ENCODE assay signal across 1 cellular context in the genomic region with DNA sequence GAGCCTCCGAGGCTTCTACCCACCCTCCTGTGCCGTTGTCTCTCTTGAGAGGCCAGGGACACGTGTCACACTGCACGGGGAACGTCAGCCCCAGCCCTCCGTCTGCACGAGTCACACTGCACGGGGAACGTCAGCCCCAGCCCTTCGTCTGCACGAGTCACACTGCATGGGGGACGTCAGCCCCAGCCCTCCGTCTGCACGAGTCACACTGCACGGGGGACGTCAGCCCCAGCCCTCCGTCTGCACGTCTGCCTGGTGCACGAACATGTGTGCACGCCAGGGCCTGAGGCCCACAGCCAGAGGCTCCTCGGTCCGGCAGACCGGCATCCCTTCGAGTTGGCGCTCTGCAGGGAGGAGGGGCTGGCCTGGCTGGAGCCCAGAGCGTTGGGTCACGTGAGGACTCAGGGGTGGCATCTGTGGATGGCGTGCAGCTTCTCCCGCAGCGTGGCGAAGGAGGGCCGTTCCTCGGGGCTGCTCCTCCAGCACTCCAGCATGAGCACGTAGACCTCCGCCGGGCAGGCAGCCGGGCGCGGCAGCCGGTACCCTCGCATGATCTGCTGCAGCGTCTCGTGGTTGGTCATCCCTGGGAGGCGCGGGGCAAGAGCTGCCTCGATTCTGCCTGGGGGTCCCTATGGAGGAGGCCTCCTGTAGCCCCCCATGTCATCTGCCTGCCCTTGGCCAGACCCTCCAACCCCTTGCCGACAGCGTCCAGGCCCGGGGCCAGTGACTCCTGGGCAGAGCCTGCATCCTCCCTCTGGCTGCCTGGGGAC.
TF ChIP-seq lines count a peak whose summit lies in the region.

No MANE protein-coding gene starts in this region.

TF ChIP-seq in HepG2, 621 proteins besides CTCF, POLR2A, EP300 and RAD21 (continued from another document and continues in another):
- no peak for TF ChIP-seq ZFP37 (CRISPR knock-in tag; IDR thresholded peaks at IDR 0.05; ENCODE audit: borderline replicate concordance)
- TF ChIP-seq ZNF724P (CRISPR knock-in tag; IDR thresholded peaks at IDR 0.05; ENCODE audit: borderline replicate concordance): no peak
- TF ChIP-seq ZC3H13 (CRISPR knock-in tag; IDR thresholded peaks at IDR 0.05): no peak
- no peak for TF ChIP-seq ZNF34 (CRISPR knock-in tag; IDR thresholded peaks at IDR 0.05; ENCODE audit: borderline replicate concordance)
- TF ChIP-seq RARA (CRISPR knock-in tag; IDR thresholded peaks at IDR 0.05): no peak
- TF ChIP-seq SAP130 (CRISPR knock-in tag; IDR thresholded peaks at IDR 0.05; ENCODE audit: low read depth): no peak; the same call in 1 of the 2 replicates
- TF ChIP-seq DPF2 (CRISPR knock-in tag; IDR thresholded peaks at IDR 0.05; ENCODE audit: borderline replicate concordance, low read depth): 0 out of 2 replicates have a peak, but pooled peaks have one; percentile 29
- TF ChIP-seq MIER3 (CRISPR knock-in tag; IDR thresholded peaks at IDR 0.05; ENCODE audit: borderline replicate concordance): no peak
- TF ChIP-seq RELA (CRISPR knock-in tag; IDR thresholded peaks at IDR 0.05): no peak
- no peak for TF ChIP-seq ZNF232 (CRISPR knock-in tag; IDR thresholded peaks at IDR 0.05; ENCODE audit: borderline replicate concordance)
- TF ChIP-seq HNRNPUL1 (IDR thresholded peaks at IDR 0.05; ENCODE audit: low read depth, low read length): no peak
- TF ChIP-seq WIZ (CRISPR knock-in tag; IDR thresholded peaks at IDR 0.05): 0 out of 2 replicates have a peak, but pooled peaks have one; percentile 32
- no peak for TF ChIP-seq MED8 (CRISPR knock-in tag; IDR thresholded peaks at IDR 0.05; ENCODE audit: insufficient replicate concordance)
- TF ChIP-seq ZNF451 (CRISPR knock-in tag; IDR thresholded peaks at IDR 0.05): no peak; the same call in 1 of the 2 replicates
- TF ChIP-seq ZNF589 (CRISPR knock-in tag; conservative IDR thresholded peaks at IDR 0.05): no peak
- no peak for TF ChIP-seq SP1 (IDR thresholded peaks at IDR 0.05)
- no peak for TF ChIP-seq SP1 (CRISPR knock-in tag; IDR thresholded peaks at IDR 0.05)
- no peak for TF ChIP-seq TRIM24 (CRISPR knock-in tag; IDR thresholded peaks at IDR 0.05)
- TF ChIP-seq ZNF607 (CRISPR knock-in tag; IDR thresholded peaks at IDR 0.05; ENCODE audit: borderline replicate concordance): no peak; the same call in 1 of the 2 replicates
- peak; percentile 47 for TF ChIP-seq CREB1 (IDR thresholded peaks at IDR 0.05)
- no peak for TF ChIP-seq CREB1 (CRISPR knock-in tag; IDR thresholded peaks at IDR 0.05)
- TF ChIP-seq BRCA1 (CRISPR knock-in tag; IDR thresholded peaks at IDR 0.05): no peak
- TF ChIP-seq, protein P1, sequence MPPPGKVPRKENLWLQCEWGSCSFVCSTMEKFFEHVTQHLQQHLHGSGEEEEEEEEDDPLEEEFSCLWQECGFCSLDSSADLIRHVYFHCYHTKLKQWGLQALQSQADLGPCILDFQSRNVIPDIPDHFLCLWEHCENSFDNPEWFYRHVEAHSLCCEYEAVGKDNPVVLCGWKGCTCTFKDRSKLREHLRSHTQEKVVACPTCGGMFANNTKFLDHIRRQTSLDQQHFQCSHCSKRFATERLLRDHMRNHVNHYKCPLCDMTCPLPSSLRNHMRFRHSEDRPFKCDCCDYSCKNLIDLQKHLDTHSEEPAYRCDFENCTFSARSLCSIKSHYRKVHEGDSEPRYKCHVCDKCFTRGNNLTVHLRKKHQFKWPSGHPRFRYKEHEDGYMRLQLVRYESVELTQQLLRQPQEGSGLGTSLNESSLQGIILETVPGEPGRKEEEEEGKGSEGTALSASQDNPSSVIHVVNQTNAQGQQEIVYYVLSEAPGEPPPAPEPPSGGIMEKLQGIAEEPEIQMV (CRISPR knock-in tag; IDR thresholded peaks at IDR 0.05; ENCODE audit: low read depth): no peak
- TF ChIP-seq SYNCRIP (IDR thresholded peaks at IDR 0.05; ENCODE audit: insufficient read depth, low read depth, low read length): no peak
- no peak for TF ChIP-seq RNF2 (conservative IDR thresholded peaks at IDR 0.05; ENCODE audit: low read depth)
- no peak for TF ChIP-seq ADNP (CRISPR knock-in tag; IDR thresholded peaks at IDR 0.05)
- TF ChIP-seq, protein P2, sequence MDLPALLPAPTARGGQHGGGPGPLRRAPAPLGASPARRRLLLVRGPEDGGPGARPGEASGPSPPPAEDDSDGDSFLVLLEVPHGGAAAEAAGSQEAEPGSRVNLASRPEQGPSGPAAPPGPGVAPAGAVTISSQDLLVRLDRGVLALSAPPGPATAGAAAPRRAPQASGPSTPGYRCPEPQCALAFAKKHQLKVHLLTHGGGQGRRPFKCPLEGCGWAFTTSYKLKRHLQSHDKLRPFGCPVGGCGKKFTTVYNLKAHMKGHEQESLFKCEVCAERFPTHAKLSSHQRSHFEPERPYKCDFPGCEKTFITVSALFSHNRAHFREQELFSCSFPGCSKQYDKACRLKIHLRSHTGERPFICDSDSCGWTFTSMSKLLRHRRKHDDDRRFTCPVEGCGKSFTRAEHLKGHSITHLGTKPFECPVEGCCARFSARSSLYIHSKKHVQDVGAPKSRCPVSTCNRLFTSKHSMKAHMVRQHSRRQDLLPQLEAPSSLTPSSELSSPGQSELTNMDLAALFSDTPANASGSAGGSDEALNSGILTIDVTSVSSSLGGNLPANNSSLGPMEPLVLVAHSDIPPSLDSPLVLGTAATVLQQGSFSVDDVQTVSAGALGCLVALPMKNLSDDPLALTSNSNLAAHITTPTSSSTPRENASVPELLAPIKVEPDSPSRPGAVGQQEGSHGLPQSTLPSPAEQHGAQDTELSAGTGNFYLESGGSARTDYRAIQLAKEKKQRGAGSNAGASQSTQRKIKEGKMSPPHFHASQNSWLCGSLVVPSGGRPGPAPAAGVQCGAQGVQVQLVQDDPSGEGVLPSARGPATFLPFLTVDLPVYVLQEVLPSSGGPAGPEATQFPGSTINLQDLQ (CRISPR knock-in tag; IDR thresholded peaks at IDR 0.05): no peak
- no peak for TF ChIP-seq MBNL3 (CRISPR knock-in tag; conservative IDR thresholded peaks at IDR 0.05)
- TF ChIP-seq, protein P3, sequence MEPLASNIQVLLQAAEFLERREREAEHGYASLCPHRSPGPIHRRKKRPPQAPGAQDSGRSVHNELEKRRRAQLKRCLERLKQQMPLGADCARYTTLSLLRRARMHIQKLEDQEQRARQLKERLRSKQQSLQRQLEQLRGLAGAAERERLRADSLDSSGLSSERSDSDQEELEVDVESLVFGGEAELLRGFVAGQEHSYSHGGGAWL (CRISPR knock-in tag; IDR thresholded peaks at IDR 0.05): no peak
- no peak for TF ChIP-seq TAF1 (CRISPR knock-in tag; IDR thresholded peaks at IDR 0.05)
- no peak for TF ChIP-seq HNF4A (CRISPR knock-in tag; IDR thresholded peaks at IDR 0.05)
- TF ChIP-seq SPEN (CRISPR knock-in tag; IDR thresholded peaks at IDR 0.05; ENCODE audit: low read depth): 0 out of 2 replicates have a peak, but pooled peaks have one; percentile 22
- no peak for TF ChIP-seq GABPB1 (CRISPR knock-in tag; IDR thresholded peaks at IDR 0.05)
- no peak for TF ChIP-seq SKI (IDR thresholded peaks at IDR 0.05; ENCODE audit: partially characterized antibody)
- no peak for TF ChIP-seq ARNT2 (CRISPR knock-in tag; IDR thresholded peaks at IDR 0.05; ENCODE audit: low read depth)
- no peak for TF ChIP-seq HES4 (CRISPR knock-in tag; IDR thresholded peaks at IDR 0.05; ENCODE audit: borderline replicate concordance)
- no peak for TF ChIP-seq ZNF83 (CRISPR knock-in tag; IDR thresholded peaks at IDR 0.05; ENCODE audit: borderline replicate concordance)
- no peak for TF ChIP-seq ZNF460 (CRISPR knock-in tag; IDR thresholded peaks at IDR 0.05; ENCODE audit: borderline replicate concordance)
- no peak for TF ChIP-seq PHF8 (CRISPR knock-in tag; IDR thresholded peaks at IDR 0.05)
- TF ChIP-seq, protein P4, sequence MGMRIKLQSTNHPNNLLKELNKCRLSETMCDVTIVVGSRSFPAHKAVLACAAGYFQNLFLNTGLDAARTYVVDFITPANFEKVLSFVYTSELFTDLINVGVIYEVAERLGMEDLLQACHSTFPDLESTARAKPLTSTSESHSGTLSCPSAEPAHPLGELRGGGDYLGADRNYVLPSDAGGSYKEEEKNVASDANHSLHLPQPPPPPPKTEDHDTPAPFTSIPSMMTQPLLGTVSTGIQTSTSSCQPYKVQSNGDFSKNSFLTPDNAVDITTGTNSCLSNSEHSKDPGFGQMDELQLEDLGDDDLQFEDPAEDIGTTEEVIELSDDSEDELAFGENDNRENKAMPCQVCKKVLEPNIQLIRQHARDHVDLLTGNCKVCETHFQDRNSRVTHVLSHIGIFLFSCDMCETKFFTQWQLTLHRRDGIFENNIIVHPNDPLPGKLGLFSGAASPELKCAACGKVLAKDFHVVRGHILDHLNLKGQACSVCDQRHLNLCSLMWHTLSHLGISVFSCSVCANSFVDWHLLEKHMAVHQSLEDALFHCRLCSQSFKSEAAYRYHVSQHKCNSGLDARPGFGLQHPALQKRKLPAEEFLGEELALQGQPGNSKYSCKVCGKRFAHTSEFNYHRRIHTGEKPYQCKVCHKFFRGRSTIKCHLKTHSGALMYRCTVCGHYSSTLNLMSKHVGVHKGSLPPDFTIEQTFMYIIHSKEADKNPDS (CRISPR knock-in tag; IDR thresholded peaks at IDR 0.05): no peak
- 0 out of 2 replicates have a peak, but pooled peaks have one; percentile 24 for TF ChIP-seq HDAC1 (CRISPR knock-in tag; IDR thresholded peaks at IDR 0.05)
- TF ChIP-seq ZNF430 (CRISPR knock-in tag; IDR thresholded peaks at IDR 0.05): no peak
- TF ChIP-seq, protein P5, sequence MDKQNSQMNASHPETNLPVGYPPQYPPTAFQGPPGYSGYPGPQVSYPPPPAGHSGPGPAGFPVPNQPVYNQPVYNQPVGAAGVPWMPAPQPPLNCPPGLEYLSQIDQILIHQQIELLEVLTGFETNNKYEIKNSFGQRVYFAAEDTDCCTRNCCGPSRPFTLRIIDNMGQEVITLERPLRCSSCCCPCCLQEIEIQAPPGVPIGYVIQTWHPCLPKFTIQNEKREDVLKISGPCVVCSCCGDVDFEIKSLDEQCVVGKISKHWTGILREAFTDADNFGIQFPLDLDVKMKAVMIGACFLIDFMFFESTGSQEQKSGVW (CRISPR knock-in tag; IDR thresholded peaks at IDR 0.05; ENCODE audit: borderline replicate concordance): no peak
- TF ChIP-seq KAT8 (CRISPR knock-in tag; IDR thresholded peaks at IDR 0.05): no peak
- TF ChIP-seq ZNF615 (CRISPR knock-in tag; IDR thresholded peaks at IDR 0.05; ENCODE audit: borderline replicate concordance): no peak
- TF ChIP-seq ZNF343 (CRISPR knock-in tag; IDR thresholded peaks at IDR 0.05): 0 out of 2 replicates have a peak, but pooled peaks have one; percentile 47
- TF ChIP-seq ARNT (IDR thresholded peaks at IDR 0.05): no peak
- TF ChIP-seq ZNF782 (CRISPR knock-in tag; IDR thresholded peaks at IDR 0.05; ENCODE audit: borderline replicate concordance): peak; percentile 27; the same call in 1 of the 2 replicates
- no peak for TF ChIP-seq ZNF331 (CRISPR knock-in tag; IDR thresholded peaks at IDR 0.05)
- 0 out of 2 replicates have a peak, but pooled peaks have one; percentile 10 for TF ChIP-seq ARNTL (CRISPR knock-in tag; IDR thresholded peaks at IDR 0.05)
- no peak for TF ChIP-seq MTF2 (CRISPR knock-in tag; IDR thresholded peaks at IDR 0.05; ENCODE audit: borderline replicate concordance)
- no peak for TF ChIP-seq CBX5 (CRISPR knock-in tag; IDR thresholded peaks at IDR 0.05; ENCODE audit: borderline replicate concordance)
- no peak for TF ChIP-seq SCMH1 (CRISPR knock-in tag; IDR thresholded peaks at IDR 0.05; ENCODE audit: borderline replicate concordance)
- TF ChIP-seq BORCS8-MEF2B (CRISPR knock-in tag; IDR thresholded peaks at IDR 0.05): 0 out of 2 replicates have a peak, but pooled peaks have one; percentile 43
- TF ChIP-seq ZNF737 (CRISPR knock-in tag; IDR thresholded peaks at IDR 0.05; ENCODE audit: borderline replicate concordance): no peak
- peak; percentile 56 for TF ChIP-seq ZFX (CRISPR knock-in tag; IDR thresholded peaks at IDR 0.05; ENCODE audit: low read depth)
- TF ChIP-seq ZNF274 (CRISPR knock-in tag; IDR thresholded peaks at IDR 0.05): no peak
- TF ChIP-seq MAFF (IDR thresholded peaks at IDR 0.05; ENCODE audit: low read depth, low read length): no peak
- TF ChIP-seq, protein P6, sequence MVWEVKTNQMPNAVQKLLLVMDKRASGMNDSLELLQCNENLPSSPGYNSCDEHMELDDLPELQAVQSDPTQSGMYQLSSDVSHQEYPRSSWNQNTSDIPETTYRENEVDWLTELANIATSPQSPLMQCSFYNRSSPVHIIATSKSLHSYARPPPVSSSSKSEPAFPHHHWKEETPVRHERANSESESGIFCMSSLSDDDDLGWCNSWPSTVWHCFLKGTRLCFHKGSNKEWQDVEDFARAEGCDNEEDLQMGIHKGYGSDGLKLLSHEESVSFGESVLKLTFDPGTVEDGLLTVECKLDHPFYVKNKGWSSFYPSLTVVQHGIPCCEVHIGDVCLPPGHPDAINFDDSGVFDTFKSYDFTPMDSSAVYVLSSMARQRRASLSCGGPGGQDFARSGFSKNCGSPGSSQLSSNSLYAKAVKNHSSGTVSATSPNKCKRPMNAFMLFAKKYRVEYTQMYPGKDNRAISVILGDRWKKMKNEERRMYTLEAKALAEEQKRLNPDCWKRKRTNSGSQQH (CRISPR knock-in tag; IDR thresholded peaks at IDR 0.05; ENCODE audit: low read depth): no peak
- TF ChIP-seq ZNF446 (CRISPR knock-in tag; IDR thresholded peaks at IDR 0.05): no peak
- TF ChIP-seq, protein P7, sequence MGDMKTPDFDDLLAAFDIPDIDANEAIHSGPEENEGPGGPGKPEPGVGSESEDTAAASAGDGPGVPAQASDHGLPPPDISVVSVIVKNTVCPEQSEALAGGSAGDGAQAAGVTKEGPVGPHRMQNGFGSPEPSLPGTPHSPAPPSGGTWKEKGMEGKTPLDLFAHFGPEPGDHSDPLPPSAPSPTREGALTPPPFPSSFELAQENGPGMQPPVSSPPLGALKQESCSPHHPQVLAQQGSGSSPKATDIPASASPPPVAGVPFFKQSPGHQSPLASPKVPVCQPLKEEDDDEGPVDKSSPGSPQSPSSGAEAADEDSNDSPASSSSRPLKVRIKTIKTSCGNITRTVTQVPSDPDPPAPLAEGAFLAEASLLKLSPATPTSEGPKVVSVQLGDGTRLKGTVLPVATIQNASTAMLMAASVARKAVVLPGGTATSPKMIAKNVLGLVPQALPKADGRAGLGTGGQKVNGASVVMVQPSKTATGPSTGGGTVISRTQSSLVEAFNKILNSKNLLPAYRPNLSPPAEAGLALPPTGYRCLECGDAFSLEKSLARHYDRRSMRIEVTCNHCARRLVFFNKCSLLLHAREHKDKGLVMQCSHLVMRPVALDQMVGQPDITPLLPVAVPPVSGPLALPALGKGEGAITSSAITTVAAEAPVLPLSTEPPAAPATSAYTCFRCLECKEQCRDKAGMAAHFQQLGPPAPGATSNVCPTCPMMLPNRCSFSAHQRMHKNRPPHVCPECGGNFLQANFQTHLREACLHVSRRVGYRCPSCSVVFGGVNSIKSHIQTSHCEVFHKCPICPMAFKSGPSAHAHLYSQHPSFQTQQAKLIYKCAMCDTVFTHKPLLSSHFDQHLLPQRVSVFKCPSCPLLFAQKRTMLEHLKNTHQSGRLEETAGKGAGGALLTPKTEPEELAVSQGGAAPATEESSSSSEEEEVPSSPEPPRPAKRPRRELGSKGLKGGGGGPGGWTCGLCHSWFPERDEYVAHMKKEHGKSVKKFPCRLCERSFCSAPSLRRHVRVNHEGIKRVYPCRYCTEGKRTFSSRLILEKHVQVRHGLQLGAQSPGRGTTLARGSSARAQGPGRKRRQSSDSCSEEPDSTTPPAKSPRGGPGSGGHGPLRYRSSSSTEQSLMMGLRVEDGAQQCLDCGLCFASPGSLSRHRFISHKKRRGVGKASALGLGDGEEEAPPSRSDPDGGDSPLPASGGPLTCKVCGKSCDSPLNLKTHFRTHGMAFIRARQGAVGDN (CRISPR knock-in tag; IDR thresholded peaks at IDR 0.05): peak; percentile 77
